ENCODE assay signal across 7 cellular contexts in genomic region chr4:119662612-119663011, GRCh38. TPM values are rescaled to one million over a fixed set of nuclear protein-coding genes. Genes with fewer than 3 reads are reported as not detected.
DNase-seq lines count a peak whose midpoint lies in the region; ATAC-seq and TF ChIP-seq lines count a peak whose summit lies in the region.
"Not testable (repeated sequence)": the region's sequence is repeated elsewhere in the genome, so short reads cannot be mapped to it uniquely, and the experiment has no call there.

No MANE protein-coding gene starts in this region.

- H3K9me3 ChIP-seq in HEK293 (ENCODE audit: control insufficient read depth, insufficient read depth, low read depth, low read length); Panc1 (ENCODE audit: control insufficient read depth, insufficient read depth, low read depth, low read length); gastroesophageal sphincter: not testable (repeated sequence)

- POLR2A ChIA-PET in HEK293 (lab: Yijun Ruan, JAX); Panc1 (lab: Charles Lee): not testable (repeated sequence)

- CTCF ChIA-PET in HEK293 (lab: Yijun Ruan, JAX); Panc1 (lab: Charles Lee): not testable (repeated sequence)

- not testable (repeated sequence) for TF ChIP-seq CTCF in HEK293 (tag by site-specific recombination; IDR thresholded peaks at IDR 0.05); Panc1 (IDR thresholded peaks at IDR 0.05); gastroesophageal sphincter (IDR thresholded peaks at IDR 0.05)

- H3K9ac ChIP-seq in rectal smooth muscle tissue (ENCODE audit: low read length), result not testable (repeated sequence)

- in situ Hi-C loops in Panc1 (cut with HindIII; ENCODE audit: low pct_unique_long_range_greater_than_20kb, low sequenced_read_pairs), result not testable (repeated sequence)

- DNase-seq in Panc1 (ENCODE audit: low read depth, low spot score), result not testable (repeated sequence)

- intact Hi-C loops in Panc1 (cut with micrococcal nuclease; ENCODE audit: unreplicated experiment), result not testable (repeated sequence)

- WGBS in gastroesophageal sphincter (ENCODE audit: low coverage in 1 of 2), 2 donors, result 79 to 80% methylated on average over 1 to 2 of the region's 2 CpGs

- H3K4me3 ChIP-seq in HEK293 (ENCODE audit: low read depth, low read length); Panc1 (ENCODE audit: low read depth in 2 of 2, low read length in 2 of 2); gastroesophageal sphincter; rectal smooth muscle tissue (ENCODE audit: low read length): not testable (repeated sequence)

- not testable (repeated sequence) for H3K27me3 ChIP-seq in Panc1 (ENCODE audit: control insufficient read depth, insufficient read depth, low read length); gastroesophageal sphincter; rectal smooth muscle tissue (ENCODE audit: control insufficient read depth, insufficient read depth, low read length)

- H3K36me3 ChIP-seq in HEK293 (ENCODE audit: control insufficient read depth in 2 of 2, insufficient read depth in 1 of 2, low read length in 2 of 2); Panc1 (ENCODE audit: control insufficient read depth, insufficient read depth, low read length); gastroesophageal sphincter; rectal smooth muscle tissue (ENCODE audit: control insufficient read depth, insufficient read depth, low read length): not testable (repeated sequence)

- H3K4me1 ChIP-seq in HEK293 (ENCODE audit: control insufficient read depth, insufficient read depth, low read length), result not testable (repeated sequence)
- H3K4me1 ChIP-seq in Panc1 (ENCODE audit: control insufficient read depth, insufficient read depth, low read length) (peaks cover 15% of the 10 kb centered on the region; the same call in 1 of the 2 replicates), gastroesophageal sphincter (peaks cover 0 to 54% (median 8%) of the 10 kb centered on the region in 3 donors), rectal smooth muscle tissue (ENCODE audit: control insufficient read depth, insufficient read depth, low read length) (peaks cover 29% of the 10 kb centered on the region)

- BruUV-seq in Panc1 (replicated peaks; lab: Mats Ljungman, UMichigan), result not testable (repeated sequence)

- TF ChIP-seq POLR2A in gastroesophageal sphincter (IDR thresholded peaks at IDR 0.05), result not testable (repeated sequence)

- H3K27ac ChIP-seq in HEK293 (ENCODE audit: extremely low read depth, low read depth, low read length), result not testable (repeated sequence)
- H3K27ac ChIP-seq in Panc1 (ENCODE audit: low read length) (peak overlapping the region; percentile 88), gastroesophageal sphincter (peak overlapping the region; percentile 73 to 77 (median 74)), rectal smooth muscle tissue (ENCODE audit: low read depth, low read length) (peak overlapping the region; percentile 53)

- ATAC-seq in GM18909 (IDR thresholded peaks at IDR 0.05; ENCODE audit: poor library complexity, unreplicated experiment), result peak; percentile 35
- peak; percentile 30 for ATAC-seq in GM21360 (IDR thresholded peaks at IDR 0.05; ENCODE audit: unreplicated experiment)
- ATAC-seq in HG03442 (IDR thresholded peaks at IDR 0.05; ENCODE audit: unreplicated experiment), result peak; percentile 26
- not testable (repeated sequence) for ATAC-seq in Panc1, gastroesophageal sphincter

- not testable (repeated sequence) for TF ChIP-seq EP300 in gastroesophageal sphincter (IDR thresholded peaks at IDR 0.05)

TF ChIP-seq in HEK293, 187 proteins besides CTCF, POLR2A, EP300 and RAD21:
- TF ChIP-seq ZBTB17 (tag by site-specific recombination; IDR thresholded peaks at IDR 0.05), result peak; percentile 58
- 0 out of 2 replicates have a peak, but pooled peaks have one; percentile 36 for TF ChIP-seq MZF1 (tag by site-specific recombination; IDR thresholded peaks at IDR 0.05; ENCODE audit: borderline replicate concordance)

RNA-seq across cellular contexts. Expression of gene PDE5A, which starts 34.0 kb away (rescaled TPM):
- 114 TPM for total RNA-seq in Panc1 (2021; ENCODE audit: unreplicated experiment)
- polyA plus RNA-seq in Panc1 (2012; ENCODE audit: insufficient read length), result 40.8 TPM
- 100 to 1,000 TPM; 126 to 358 (median 212) TPM for total RNA-seq in gastroesophageal sphincter
